17 cellular contexts compared by ENCODE assay signal in the genomic region with DNA sequence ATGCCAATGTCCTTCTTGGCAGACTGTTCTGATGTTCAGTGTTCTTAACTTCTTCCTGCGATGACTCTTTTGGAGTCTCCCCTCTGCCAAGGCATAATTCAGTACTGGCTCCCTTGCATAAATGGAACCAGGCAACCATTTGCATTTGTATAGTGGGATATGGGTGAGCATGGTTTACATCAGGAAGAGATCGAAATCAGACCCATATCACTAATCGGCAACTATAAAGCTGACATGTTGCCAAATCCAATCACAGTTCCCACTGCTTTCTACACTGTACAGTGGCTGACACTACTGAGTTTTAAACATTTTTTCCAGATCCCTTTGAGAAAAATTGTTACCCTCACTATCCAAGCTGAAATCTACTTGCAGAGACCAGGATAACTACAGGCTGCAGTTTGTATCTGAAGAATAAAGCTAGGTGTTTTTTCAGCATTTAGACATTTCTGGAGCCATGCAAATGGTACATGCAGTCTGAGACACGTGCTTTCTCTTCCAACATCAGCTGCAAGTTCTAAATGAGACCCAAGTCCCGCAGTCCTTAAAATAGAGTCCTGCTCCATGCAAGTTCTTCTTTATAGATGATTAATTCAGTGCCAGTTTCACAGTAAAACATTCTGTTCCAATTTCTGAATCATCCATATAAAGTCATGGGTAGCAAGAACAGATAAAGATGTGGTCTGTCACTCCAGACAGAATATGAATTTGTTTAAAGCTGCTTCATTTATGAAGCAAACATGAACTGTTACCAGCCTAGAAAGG.
"Had no signal": no experiment of that assay in that cellular context is flagged by ENCODE, and none has a peak within 500 bp of the region (broad histone marks: within the 10 kb centered on the region; RNA-seq: fewer than 3 reads in every experiment).

No MANE protein-coding gene starts in this region.

- H3K4me1 Mint-ChIP-seq: activated naive CD8-positive, alpha-beta T cell treated with anti-CD3 and anti-CD28 coated beads for 36 hours; mesothelial cell of epicardium; neural crest cell; stimulated activated naive CD8-positive, alpha-beta T cell treated with anti-CD3 and anti-CD28 coated beads, Interleukin-15, amount 100 ng/mL, for 72 hours had no signal

- ATAC-seq: activated CD8-positive, alpha-beta T cell treated with anti-CD3 and anti-CD28 coated beads for 36 hours; esophagus mucosa; left cardiac atrium; right lobe of liver; stimulated activated naive CD8-positive, alpha-beta T cell treated with anti-CD3 and anti-CD28 coated beads, Interleukin-15, amount 100 ng/mL, for 72 hours had no signal

- H3K9me3 Mint-ChIP-seq: activated CD8-positive, alpha-beta T cell treated with anti-CD3 and anti-CD28 coated beads for 36 hours; activated naive CD8-positive, alpha-beta T cell treated with anti-CD3 and anti-CD28 coated beads for 36 hours; neural crest cell; T-helper 1 cell treated with Interleukin-12 subunit alpha and Interleukin-12 subunit beta and Interleukin-4 antibody, amounts not matched to agents 30 μg/mL and 1 μg/mL, for 36 hours had no signal

- H3K36me3 Mint-ChIP-seq: activated naive CD8-positive, alpha-beta T cell treated with anti-CD3 and anti-CD28 coated beads for 36 hours had no signal

- DNase-seq: activated CD4-positive, alpha-beta T cell treated with anti-CD3 and anti-CD28 coated beads for 48 hours; activated CD8-positive, alpha-beta memory T cell treated with anti-CD3 and anti-CD28 coated beads, Interleukin-2, amount 50 U/mL, for 4 hours; activated CD8-positive, alpha-beta T cell treated with anti-CD3 and anti-CD28 coated beads for 36 hours; activated naive CD8-positive, alpha-beta T cell treated with anti-CD3 and anti-CD28 coated beads for 36 hours; aorta; left cardiac atrium; ovary; right lobe of liver; spleen; stimulated activated naive CD8-positive, alpha-beta T cell treated with anti-CD3 and anti-CD28 coated beads, Interleukin-15, amount 100 ng/mL, for 72 hours; testis; upper lobe of left lung had no signal

- H3K27me3 Mint-ChIP-seq: activated CD8-positive, alpha-beta T cell treated with anti-CD3 and anti-CD28 coated beads for 36 hours; activated naive CD8-positive, alpha-beta T cell treated with anti-CD3 and anti-CD28 coated beads for 36 hours; stimulated activated naive CD8-positive, alpha-beta T cell treated with anti-CD3 and anti-CD28 coated beads, Interleukin-15, amount 100 ng/mL, for 72 hours had no signal

- H3K27me3 ChIP-seq: ovary, right lobe of liver, spleen, testis, upper lobe of left lung had no signal

- H3K4me3 Mint-ChIP-seq: activated CD8-positive, alpha-beta T cell treated with anti-CD3 and anti-CD28 coated beads for 36 hours; activated naive CD8-positive, alpha-beta T cell treated with anti-CD3 and anti-CD28 coated beads for 36 hours; mesothelial cell of epicardium; neural crest cell; stimulated activated naive CD8-positive, alpha-beta T cell treated with anti-CD3 and anti-CD28 coated beads, Interleukin-15, amount 100 ng/mL, for 72 hours; T-helper 1 cell treated with Interleukin-12 subunit alpha and Interleukin-12 subunit beta and Interleukin-4 antibody, amounts not matched to agents 30 μg/mL and 1 μg/mL, for 36 hours had no signal

- H3K27ac Mint-ChIP-seq: activated CD8-positive, alpha-beta T cell treated with anti-CD3 and anti-CD28 coated beads for 36 hours; activated naive CD8-positive, alpha-beta T cell treated with anti-CD3 and anti-CD28 coated beads for 36 hours; mesothelial cell of epicardium; stimulated activated naive CD8-positive, alpha-beta T cell treated with anti-CD3 and anti-CD28 coated beads, Interleukin-15, amount 100 ng/mL, for 72 hours; T-helper 1 cell treated with Interleukin-12 subunit alpha and Interleukin-12 subunit beta and Interleukin-4 antibody, amounts not matched to agents 30 μg/mL and 1 μg/mL, for 36 hours had no signal

- H3K4me1 ChIP-seq: right lobe of liver, spleen, testis, upper lobe of left lung had no signal

- H3K27ac ChIP-seq: ovary, right lobe of liver, spleen, testis, upper lobe of left lung had no signal

- H3K4me3 ChIP-seq: lung, ovary, right lobe of liver, spleen, testis, upper lobe of left lung had no signal

- H3K36me3 ChIP-seq: ovary, right lobe of liver, spleen had no signal
